ENCODE assay signal across 1 cellular context in genomic region chr16:70380205-70380918, GRCh38.
TF ChIP-seq lines count a peak whose summit lies in the region.

No MANE protein-coding gene starts in this region.

TF ChIP-seq in HepG2, 621 proteins besides CTCF, POLR2A, EP300 and RAD21 (continued from another document):
- TF ChIP-seq ZBTB34 (CRISPR knock-in tag; IDR thresholded peaks at IDR 0.05) (no peak), MTERF4 (CRISPR knock-in tag; IDR thresholded peaks at IDR 0.05) (0 out of 2 replicates have a peak, but pooled peaks have one; percentile 24), ZNF136 (CRISPR knock-in tag; IDR thresholded peaks at IDR 0.05; ENCODE audit: low read depth) (0 out of 2 replicates have a peak, but pooled peaks have one; percentile 22), ZNF558 (CRISPR knock-in tag; IDR thresholded peaks at IDR 0.05; ENCODE audit: borderline replicate concordance) (peak; percentile 9; the same call in 1 of the 2 replicates), NR2F6 (IDR thresholded peaks at IDR 0.05) (no peak), NR2F6 (CRISPR knock-in tag; IDR thresholded peaks at IDR 0.05) (no peak; the same call in 1 of the 2 replicates), ZC3H13 (CRISPR knock-in tag; IDR thresholded peaks at IDR 0.05) (peak; percentile 56; the same call in 1 of the 2 replicates), CEBPG (CRISPR knock-in tag; IDR thresholded peaks at IDR 0.05) (no peak), SKIL (CRISPR knock-in tag; IDR thresholded peaks at IDR 0.05; ENCODE audit: borderline replicate concordance) (peak; percentile 9; the same call in 1 of the 2 replicates), NAIF1 (CRISPR knock-in tag; IDR thresholded peaks at IDR 0.05; ENCODE audit: borderline replicate concordance) (no peak), ZNF407 (CRISPR knock-in tag; IDR thresholded peaks at IDR 0.05; ENCODE audit: not compliant biosample characterization) (no peak), TMF1 (CRISPR knock-in tag; IDR thresholded peaks at IDR 0.05; ENCODE audit: low read depth) (peak; percentile 43; the same call in 1 of the 2 replicates), CREM (IDR thresholded peaks at IDR 0.05) (no peak), CREM (CRISPR knock-in tag; IDR thresholded peaks at IDR 0.05) (no peak), SMAD9 (CRISPR knock-in tag; IDR thresholded peaks at IDR 0.05) (0 out of 2 replicates have a peak, but pooled peaks have one; percentile 39), NCOA5 (CRISPR knock-in tag; IDR thresholded peaks at IDR 0.05) (0 out of 2 replicates have a peak, but pooled peaks have one; percentile 13), KDM2A (CRISPR knock-in tag; IDR thresholded peaks at IDR 0.05; ENCODE audit: borderline replicate concordance, low read depth) (peak; percentile 6), FOXO1 (CRISPR knock-in tag; IDR thresholded peaks at IDR 0.05) (no peak), ZNF580 (CRISPR knock-in tag; IDR thresholded peaks at IDR 0.05; ENCODE audit: borderline replicate concordance, low read depth) (no peak), PLRG1 (conservative IDR thresholded peaks at IDR 0.05) (no peak), CC2D1A (CRISPR knock-in tag; IDR thresholded peaks at IDR 0.05) (no peak), ZNF639 (CRISPR knock-in tag; conservative IDR thresholded peaks at IDR 0.05) (0 out of 2 replicates have a peak, but pooled peaks have one; percentile 7), SNAI1 (CRISPR knock-in tag; IDR thresholded peaks at IDR 0.05; ENCODE audit: borderline replicate concordance) (0 out of 2 replicates have a peak, but pooled peaks have one; percentile 38), HDAC6 (IDR thresholded peaks at IDR 0.05; ENCODE audit: low read depth, low read length) (no peak), ARNT2 (CRISPR knock-in tag; IDR thresholded peaks at IDR 0.05; ENCODE audit: low read depth) (no peak), DNMT1 (CRISPR knock-in tag; IDR thresholded peaks at IDR 0.05) (no peak), RXRA (CRISPR knock-in tag; IDR thresholded peaks at IDR 0.05) (no peak), KDM3A (CRISPR knock-in tag; IDR thresholded peaks at IDR 0.05; ENCODE audit: low read depth) (no peak), NR2F2 (IDR thresholded peaks at IDR 0.05; ENCODE audit: borderline replicate concordance, low read depth) (0 out of 2 replicates have a peak, but pooled peaks have one; percentile 1), REPIN1 (CRISPR knock-in tag; IDR thresholded peaks at IDR 0.05; ENCODE audit: borderline replicate concordance, low read depth) (peak; percentile 7; the same call in 1 of the 2 replicates), ZNF160 (CRISPR knock-in tag; IDR thresholded peaks at IDR 0.05) (no peak), ZNF879 (CRISPR knock-in tag; IDR thresholded peaks at IDR 0.05) (no peak), HDAC1 (CRISPR knock-in tag; IDR thresholded peaks at IDR 0.05) (peak; percentile 18; the same call in 1 of the 2 replicates), ZNF343 (CRISPR knock-in tag; IDR thresholded peaks at IDR 0.05) (no peak), TCF12 (IDR thresholded peaks at IDR 0.05) (no peak), TCF12 (CRISPR knock-in tag; IDR thresholded peaks at IDR 0.05) (peak; percentile 89; the same call in 1 of the 2 replicates), ZSCAN9 (CRISPR knock-in tag; IDR thresholded peaks at IDR 0.05; ENCODE audit: borderline replicate concordance) (no peak), ZEB1 (IDR thresholded peaks at IDR 0.05; ENCODE audit: insufficient replicate concordance, low read depth) (peak; percentile 16)
